1 cellular context compared by ENCODE assay signal in the genomic region with DNA sequence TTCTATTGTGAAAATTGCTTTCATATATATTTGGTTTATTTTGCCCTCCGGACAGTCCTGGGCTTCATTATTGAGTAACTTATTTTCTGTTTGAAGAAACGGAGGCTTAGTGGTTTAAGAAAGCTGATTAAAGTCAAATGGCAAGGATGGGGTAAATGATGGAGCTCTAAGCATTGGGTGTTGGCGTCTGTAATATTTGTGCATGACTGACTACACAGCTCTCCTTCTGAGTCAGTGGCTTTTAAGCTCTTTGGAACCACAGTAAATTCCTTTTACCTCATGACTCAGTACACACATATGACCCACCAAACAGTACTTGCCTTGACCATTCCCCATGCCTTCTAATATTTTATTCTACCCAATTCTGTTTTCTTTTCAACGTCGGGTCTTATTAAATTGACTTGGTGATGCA.
TF ChIP-seq lines count a peak whose summit lies in the region.

No MANE protein-coding gene starts in this region.

TF ChIP-seq in GM23338, 12 proteins besides CTCF, POLR2A, EP300 and RAD21 (continued from another document):
- TF ChIP-seq, protein P1, sequence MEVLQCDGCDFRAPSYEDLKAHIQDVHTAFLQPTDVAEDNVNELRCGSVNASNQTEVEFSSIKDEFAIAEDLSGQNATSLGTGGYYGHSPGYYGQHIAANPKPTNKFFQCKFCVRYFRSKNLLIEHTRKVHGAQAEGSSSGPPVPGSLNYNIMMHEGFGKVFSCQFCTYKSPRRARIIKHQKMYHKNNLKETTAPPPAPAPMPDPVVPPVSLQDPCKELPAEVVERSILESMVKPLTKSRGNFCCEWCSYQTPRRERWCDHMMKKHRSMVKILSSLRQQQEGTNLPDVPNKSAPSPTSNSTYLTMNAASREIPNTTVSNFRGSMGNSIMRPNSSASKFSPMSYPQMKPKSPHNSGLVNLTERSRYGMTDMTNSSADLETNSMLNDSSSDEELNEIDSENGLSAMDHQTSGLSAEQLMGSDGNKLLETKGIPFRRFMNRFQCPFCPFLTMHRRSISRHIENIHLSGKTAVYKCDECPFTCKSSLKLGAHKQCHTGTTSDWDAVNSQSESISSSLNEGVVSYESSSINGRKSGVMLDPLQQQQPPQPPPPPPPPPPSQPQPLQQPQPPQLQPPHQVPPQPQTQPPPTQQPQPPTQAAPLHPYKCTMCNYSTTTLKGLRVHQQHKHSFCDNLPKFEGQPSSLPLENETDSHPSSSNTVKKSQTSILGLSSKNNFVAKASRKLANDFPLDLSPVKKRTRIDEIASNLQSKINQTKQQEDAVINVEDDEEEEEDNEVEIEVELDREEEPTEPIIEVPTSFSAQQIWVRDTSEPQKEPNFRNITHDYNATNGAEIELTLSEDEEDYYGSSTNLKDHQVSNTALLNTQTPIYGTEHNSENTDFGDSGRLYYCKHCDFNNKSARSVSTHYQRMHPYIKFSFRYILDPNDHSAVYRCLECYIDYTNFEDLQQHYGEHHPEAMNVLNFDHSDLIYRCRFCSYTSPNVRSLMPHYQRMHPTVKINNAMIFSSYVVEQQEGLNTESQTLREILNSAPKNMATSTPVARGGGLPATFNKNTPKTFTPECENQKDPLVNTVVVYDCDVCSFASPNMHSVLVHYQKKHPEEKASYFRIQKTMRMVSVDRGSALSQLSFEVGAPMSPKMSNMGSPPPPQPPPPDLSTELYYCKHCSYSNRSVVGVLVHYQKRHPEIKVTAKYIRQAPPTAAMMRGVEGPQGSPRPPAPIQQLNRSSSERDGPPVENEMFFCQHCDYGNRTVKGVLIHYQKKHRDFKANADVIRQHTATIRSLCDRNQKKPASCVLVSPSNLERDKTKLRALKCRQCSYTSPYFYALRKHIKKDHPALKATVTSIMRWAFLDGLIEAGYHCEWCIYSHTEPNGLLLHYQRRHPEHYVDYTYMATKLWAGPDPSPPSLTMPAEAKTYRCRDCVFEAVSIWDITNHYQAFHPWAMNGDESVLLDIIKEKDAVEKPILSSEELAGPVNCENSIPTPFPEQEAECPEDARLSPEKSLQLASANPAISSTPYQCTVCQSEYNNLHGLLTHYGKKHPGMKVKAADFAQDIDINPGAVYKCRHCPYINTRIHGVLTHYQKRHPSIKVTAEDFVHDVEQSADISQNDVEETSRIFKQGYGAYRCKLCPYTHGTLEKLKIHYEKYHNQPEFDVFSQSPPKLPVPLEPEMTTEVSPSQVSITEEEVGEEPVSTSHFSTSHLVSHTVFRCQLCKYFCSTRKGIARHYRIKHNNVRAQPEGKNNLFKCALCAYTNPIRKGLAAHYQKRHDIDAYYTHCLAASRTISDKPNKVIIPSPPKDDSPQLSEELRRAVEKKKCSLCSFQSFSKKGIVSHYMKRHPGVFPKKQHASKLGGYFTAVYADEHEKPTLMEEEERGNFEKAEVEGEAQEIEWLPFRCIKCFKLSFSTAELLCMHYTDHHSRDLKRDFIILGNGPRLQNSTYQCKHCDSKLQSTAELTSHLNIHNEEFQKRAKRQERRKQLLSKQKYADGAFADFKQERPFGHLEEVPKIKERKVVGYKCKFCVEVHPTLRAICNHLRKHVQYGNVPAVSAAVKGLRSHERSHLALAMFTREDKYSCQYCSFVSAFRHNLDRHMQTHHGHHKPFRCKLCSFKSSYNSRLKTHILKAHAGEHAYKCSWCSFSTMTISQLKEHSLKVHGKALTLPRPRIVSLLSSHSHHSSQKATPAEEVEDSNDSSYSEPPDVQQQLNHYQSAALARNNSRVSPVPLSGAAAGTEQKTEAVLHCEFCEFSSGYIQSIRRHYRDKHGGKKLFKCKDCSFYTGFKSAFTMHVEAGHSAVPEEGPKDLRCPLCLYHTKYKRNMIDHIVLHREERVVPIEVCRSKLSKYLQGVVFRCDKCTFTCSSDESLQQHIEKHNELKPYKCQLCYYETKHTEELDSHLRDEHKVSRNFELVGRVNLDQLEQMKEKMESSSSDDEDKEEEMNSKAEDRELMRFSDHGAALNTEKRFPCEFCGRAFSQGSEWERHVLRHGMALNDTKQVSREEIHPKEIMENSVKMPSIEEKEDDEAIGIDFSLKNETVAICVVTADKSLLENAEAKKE (CRISPR knock-in tag; IDR thresholded peaks at IDR 0.05), result no peak
- TF ChIP-seq EZH2phosphoT487 (IDR thresholded peaks at IDR 0.05; ENCODE audit: unreplicated experiment) (no peak), POLR2AphosphoS5 (IDR thresholded peaks at IDR 0.05; ENCODE audit: low read depth) (no peak), STAT1 (IDR thresholded peaks at IDR 0.05; ENCODE audit: unreplicated experiment) (no peak), ZNF331 (CRISPR knock-in tag; IDR thresholded peaks at IDR 0.05; ENCODE audit: low read depth) (no peak), EZH2 (IDR thresholded peaks at IDR 0.05; ENCODE audit: low read depth, unreplicated experiment) (no peak), ZNF114 (CRISPR knock-in tag; IDR thresholded peaks at IDR 0.05) (no peak), CREB1 (CRISPR knock-in tag; IDR thresholded peaks at IDR 0.05; ENCODE audit: low read depth) (no peak), JUNB (IDR thresholded peaks at IDR 0.05; ENCODE audit: unreplicated experiment) (no peak)
- TF ChIP-seq, protein P2, sequence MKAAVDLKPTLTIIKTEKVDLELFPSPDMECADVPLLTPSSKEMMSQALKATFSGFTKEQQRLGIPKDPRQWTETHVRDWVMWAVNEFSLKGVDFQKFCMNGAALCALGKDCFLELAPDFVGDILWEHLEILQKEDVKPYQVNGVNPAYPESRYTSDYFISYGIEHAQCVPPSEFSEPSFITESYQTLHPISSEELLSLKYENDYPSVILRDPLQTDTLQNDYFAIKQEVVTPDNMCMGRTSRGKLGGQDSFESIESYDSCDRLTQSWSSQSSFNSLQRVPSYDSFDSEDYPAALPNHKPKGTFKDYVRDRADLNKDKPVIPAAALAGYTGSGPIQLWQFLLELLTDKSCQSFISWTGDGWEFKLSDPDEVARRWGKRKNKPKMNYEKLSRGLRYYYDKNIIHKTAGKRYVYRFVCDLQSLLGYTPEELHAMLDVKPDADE (IDR thresholded peaks at IDR 0.05), result no peak
